8 cellular contexts compared by ENCODE assay signal in the genomic region with DNA sequence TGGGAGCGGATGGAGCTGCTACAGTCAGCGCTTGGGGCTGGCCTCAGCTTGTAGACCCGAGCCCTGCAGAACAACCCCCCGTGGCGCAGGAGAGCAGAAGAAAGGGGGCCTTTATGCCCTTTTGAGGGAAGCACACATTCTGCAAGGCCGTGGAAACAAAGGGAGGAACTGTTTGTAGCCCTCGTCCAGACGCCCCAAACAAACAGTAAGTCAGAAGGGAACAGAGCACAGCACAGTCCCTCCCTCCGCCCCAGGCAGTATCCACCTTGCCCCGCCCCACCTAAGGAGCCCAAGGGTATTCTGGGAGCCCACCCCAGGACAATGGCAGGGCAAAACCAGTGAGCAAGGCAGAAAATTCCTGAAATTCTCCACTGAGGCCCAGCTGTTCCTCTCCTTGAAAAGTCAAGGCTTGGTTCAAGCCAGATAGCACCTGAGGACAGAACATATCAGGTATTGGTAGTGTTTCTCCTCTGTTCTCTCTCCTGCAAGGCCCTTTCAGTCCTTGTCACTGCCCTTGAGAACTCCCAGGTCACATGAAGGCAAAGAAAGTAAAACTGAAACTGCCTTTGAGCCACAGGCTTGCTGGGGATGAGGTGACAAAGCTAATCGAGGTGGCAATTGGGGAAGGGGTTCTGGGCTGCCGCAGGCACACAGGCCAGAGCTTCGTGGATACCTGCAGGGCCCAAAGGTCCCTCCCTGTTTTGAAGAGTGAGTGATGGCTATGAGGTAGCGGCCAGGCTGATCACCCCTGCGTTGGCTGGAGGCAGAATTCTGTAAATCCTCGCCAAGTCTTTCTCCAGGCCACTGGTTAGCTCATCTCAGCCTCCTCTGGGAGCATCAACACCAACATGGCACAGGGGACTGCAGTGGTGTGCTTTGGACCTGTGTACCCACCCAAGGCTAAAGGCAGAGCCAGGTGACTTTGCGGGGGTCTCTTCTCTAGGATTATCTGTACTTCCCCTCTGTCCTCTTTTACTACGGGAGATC. TPM values are rescaled to one million over a fixed set of nuclear protein-coding genes. Genes with fewer than 3 reads are reported as not detected.
DNase-seq lines count a peak whose midpoint lies in the region; ATAC-seq and TF ChIP-seq lines count a peak whose summit lies in the region.

No MANE protein-coding gene starts in this region.

- TF ChIP-seq CTCF in omental fat pad (IDR thresholded peaks at IDR 0.05) = no peak

- intact Hi-C loops in head of caudate nucleus (cut with DNase I) = loop anchor here (5.0 kb wide), 1 partner anchor 52 kb away; a partner anchor contains a TSS

- TF ChIP-seq RAD21 in Ishikawa (IDR thresholded peaks at IDR 0.05; ENCODE audit: low read depth) = no peak

- H3K27me3 Mint-ChIP-seq in activated naive CD4-positive, alpha-beta T cell treated with anti-CD3 and anti-CD28 coated beads, Interleukin-2, amount 50 U/mL, for 24 hours = no peaks in the 10 kb centered on the region

- H3K27ac Mint-ChIP-seq in activated naive CD4-positive, alpha-beta T cell treated with anti-CD3 and anti-CD28 coated beads, Interleukin-2, amount 50 U/mL, for 24 hours = peak overlapping the region; percentile 100

- peaks cover 5% of the 10 kb centered on the region for H3K9me3 Mint-ChIP-seq in activated naive CD4-positive, alpha-beta T cell treated with anti-CD3 and anti-CD28 coated beads, Interleukin-2, amount 50 U/mL, for 24 hours

- ATAC-seq in GM21529 (IDR thresholded peaks at IDR 0.05; ENCODE audit: unreplicated experiment) (peak; percentile 83), omental fat pad (ENCODE audit: low FRiP score) (peak; percentile 65)

- peaks cover 75% of the 10 kb centered on the region for H3K4me1 Mint-ChIP-seq in activated naive CD4-positive, alpha-beta T cell treated with anti-CD3 and anti-CD28 coated beads, Interleukin-2, amount 50 U/mL, for 24 hours

- DNase-seq in Daoy (ENCODE audit: low read depth) = peak; percentile 79
- peak; percentile 29 for DNase-seq in SIG-M5 (lab: John Stamatoyannopoulos, UW)
- peak; percentile 85 to 98 (median 95) for DNase-seq in head of caudate nucleus
- DNase-seq in omental fat pad (ENCODE audit: low spot score) = no peak

- H3K27ac ChIP-seq in temporal lobe (ENCODE audit: low read depth, low read length) = peak overlapping the region; percentile 97

- peak overlapping the region; percentile 99 for H3K4me3 Mint-ChIP-seq in activated naive CD4-positive, alpha-beta T cell treated with anti-CD3 and anti-CD28 coated beads, Interleukin-2, amount 50 U/mL, for 24 hours

- H3K36me3 Mint-ChIP-seq in activated naive CD4-positive, alpha-beta T cell treated with anti-CD3 and anti-CD28 coated beads, Interleukin-2, amount 50 U/mL, for 24 hours = peaks cover 10% of the 10 kb centered on the region

- no peak for TF ChIP-seq EP300 in Ishikawa (IDR thresholded peaks at IDR 0.05; ENCODE audit: borderline replicate concordance)

TF ChIP-seq in Ishikawa, 13 proteins besides CTCF, POLR2A, EP300 and RAD21:
- TF ChIP-seq, protein P1, sequence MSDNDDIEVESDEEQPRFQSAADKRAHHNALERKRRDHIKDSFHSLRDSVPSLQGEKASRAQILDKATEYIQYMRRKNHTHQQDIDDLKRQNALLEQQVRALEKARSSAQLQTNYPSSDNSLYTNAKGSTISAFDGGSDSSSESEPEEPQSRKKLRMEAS (IDR thresholded peaks at IDR 0.05) = no peak
- TF ChIP-seq ZBTB7A (IDR thresholded peaks at IDR 0.05; ENCODE audit: low read depth) (peak; percentile 42; the same call in 1 of the 2 replicates), TCF12 (IDR thresholded peaks at IDR 0.05; ENCODE audit: low read depth) (0 out of 2 replicates have a peak, but pooled peaks have one; percentile 15), CEBPB (IDR thresholded peaks at IDR 0.05) (no peak), TEAD4 (IDR thresholded peaks at IDR 0.05) (peak; percentile 71; the same call in 1 of the 2 replicates)
- TF ChIP-seq, protein P2, sequence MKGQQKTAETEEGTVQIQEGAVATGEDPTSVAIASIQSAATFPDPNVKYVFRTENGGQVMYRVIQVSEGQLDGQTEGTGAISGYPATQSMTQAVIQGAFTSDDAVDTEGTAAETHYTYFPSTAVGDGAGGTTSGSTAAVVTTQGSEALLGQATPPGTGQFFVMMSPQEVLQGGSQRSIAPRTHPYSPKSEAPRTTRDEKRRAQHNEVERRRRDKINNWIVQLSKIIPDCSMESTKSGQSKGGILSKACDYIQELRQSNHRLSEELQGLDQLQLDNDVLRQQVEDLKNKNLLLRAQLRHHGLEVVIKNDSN (IDR thresholded peaks at IDR 0.05) = peak; percentile 78
TF ChIP-seq in Ishikawa: peak in this region for 4.

RNA-seq across cellular contexts. Expression of a gene that starts 0.5 kb away (rescaled TPM):
- 16.9 and 28.8 TPM in 2 replicates for total RNA-seq in Daoy (2014; rRNA removed; shearing (Covaris generic))
- total RNA-seq in omental fat pad (10 to 100 TPM; 27.5 to 93.2 (median 39.3) TPM), temporal lobe (18.7 TPM)

RNA-seq across cellular contexts. Expression of a gene that starts 53.9 kb away (rescaled TPM):
- total RNA-seq in Daoy (2014; rRNA removed; shearing (Covaris generic)) = 2.7 and 3.7 TPM in 2 replicates
- total RNA-seq in omental fat pad (1 to 10 TPM; 1.8 to 4.9 (median 3.2) TPM), temporal lobe (10.3 TPM)
